16 cellular contexts compared by ENCODE assay signal in genomic region chr12:75666126-75666979, GRCh38.
A peak's percentile ranks its signal among the peaks of the same experiment; 100 is the strongest.
DNase-seq lines count a peak whose midpoint lies in the region; ATAC-seq, FAIRE-seq and TF ChIP-seq lines count a peak whose summit lies in the region.
"Had no signal": no experiment of that assay in that cellular context is flagged by ENCODE, and none has a peak within 500 bp of the region (broad histone marks: within the 10 kb centered on the region; RNA-seq: fewer than 3 reads in every experiment).

No MANE protein-coding gene starts in this region.

- peaks cover 16% of the 10 kb centered on the region for H3K4me1 ChIP-seq in body of pancreas
- peaks cover 44% of the 10 kb centered on the region for H3K4me1 ChIP-seq in HepG2 (ENCODE audit: insufficient read depth, low read length)
- no peaks in the 10 kb centered on the region for H3K4me1 ChIP-seq in uterus
- no peaks in the 10 kb centered on the region for H3K4me1 ChIP-seq in CD8-positive, alpha-beta T cell (ENCODE audit: insufficient read depth, low read length)
- H3K4me1 ChIP-seq: left lung, upper lobe of left lung had no signal

- H3K4me3 Mint-ChIP-seq in CD8-positive, alpha-beta T cell = no peak overlapping the region
- H3K4me3 Mint-ChIP-seq: T-helper 1 cell treated with Interleukin-12 subunit alpha and Interleukin-12 subunit beta and Interleukin-4 antibody, amounts not matched to agents 30 μg/mL and 1 μg/mL, for 36 hours had no signal

- ATAC-seq in body of pancreas (peak; percentile 81), HepG2 (peak; percentile 93)
- ATAC-seq in CD8-positive, alpha-beta T cell = no peak
- ATAC-seq: left lung, right cardiac atrium had no signal

- H4K20me1 ChIP-seq in HepG2 (ENCODE audit: insufficient read depth, low read length) = no peaks in the 10 kb centered on the region

- no peak overlapping the region for H3K27ac Mint-ChIP-seq in CD8-positive, alpha-beta T cell
- H3K27ac Mint-ChIP-seq: T-helper 1 cell treated with Interleukin-12 subunit alpha and Interleukin-12 subunit beta and Interleukin-4 antibody, amounts not matched to agents 30 μg/mL and 1 μg/mL, for 36 hours had no signal

- DNase-seq in HEK293T (ENCODE audit: extremely low spot score) (no peak), body of pancreas (peak in 1 of 4 donors; percentile 18), HepG2 (ENCODE audit: low spot score) (peak; percentile 97), uterus (no peak), NCI-H446 (lab: John Stamatoyannopoulos, UW) (no peak)
- no peak for DNase-seq in CD8-positive, alpha-beta T cell
- no peak for DNase-seq in activated CD4-positive, alpha-beta T cell treated with anti-CD3 and anti-CD28 coated beads for 48 hours
- DNase-seq: activated CD8-positive, alpha-beta memory T cell treated with anti-CD3 and anti-CD28 coated beads, Interleukin-2, amount 50 U/mL, for 48 hours; esophagus squamous epithelium; left lung; NCI-H187; right cardiac atrium; upper lobe of left lung had no signal

- peak overlapping the region in 3 of 4 donors; percentile 44 to 66 (median 57) for H3K27ac ChIP-seq in body of pancreas
- H3K27ac ChIP-seq in HepG2 (ENCODE audit: extremely low read length, insufficient read depth, low read length) = peak overlapping the region; percentile 99
- H3K27ac ChIP-seq in uterus = peak overlapping the region; percentile 61 to 65
- no peak overlapping the region for H3K27ac ChIP-seq in CD8-positive, alpha-beta T cell (ENCODE audit: low read depth, low read length)
- H3K27ac ChIP-seq: ascending aorta, esophagus squamous epithelium, left lung, upper lobe of left lung had no signal

- H3K9ac ChIP-seq in HepG2 (ENCODE audit: insufficient read depth, low read depth, low read length) = peak overlapping the region; percentile 72

- POLR2A ChIA-PET in HEK293T (lab: Yijun Ruan, JAX) = no interaction called here
- POLR2A ChIA-PET in HepG2 (lab: Yijun Ruan, JAX) = interaction anchor here (0.7 to 3.9 kb wide), 27 partner anchors 12 to 364 kb away, joined by 3 to 70 read pairs (median 5); partner anchors contain the start of genes KRR1 and PHLDA1
- POLR2A ChIA-PET in CD8-positive, alpha-beta T cell (lab: Charles Lee) = no interaction called here

- no peaks in the 10 kb centered on the region for H3K79me2 ChIP-seq in HepG2 (ENCODE audit: insufficient read depth, low read length)

- no peaks in the 10 kb centered on the region for H3K27me3 ChIP-seq in body of pancreas
- H3K27me3 ChIP-seq in HepG2 (ENCODE audit: control insufficient read depth in 1 of 2, insufficient read depth in 2 of 2, low read length in 2 of 2) = no peaks in the 10 kb centered on the region
- no peaks in the 10 kb centered on the region for H3K27me3 ChIP-seq in uterus
- H3K27me3 ChIP-seq in CD8-positive, alpha-beta T cell (ENCODE audit: insufficient read depth, low read length) = no peaks in the 10 kb centered on the region
- H3K27me3 ChIP-seq: ascending aorta, esophagus squamous epithelium, left lung, upper lobe of left lung had no signal

- H3K4me1 Mint-ChIP-seq in CD8-positive, alpha-beta T cell (ENCODE audit: low read depth) = no peaks in the 10 kb centered on the region

- FAIRE-seq in HepG2 (lab: Jason Lieb, UNC) = peak; percentile 91
- FAIRE-seq: GM18507 had no signal

- TF ChIP-seq POLR2A in body of pancreas (IDR thresholded peaks at IDR 0.05) (no peak), HepG2 (IDR thresholded peaks at IDR 0.05; ENCODE audit: insufficient read depth in 1 of 2, low read depth in 2 of 2, low read length in 2 of 2) (0 out of 4 replicates have a peak, but pooled peaks of 1 of the 2 experiments have one; percentile 28), uterus (IDR thresholded peaks at IDR 0.05) (no peak)

- H3K27me3 Mint-ChIP-seq in CD8-positive, alpha-beta T cell (ENCODE audit: low read depth) = no peaks in the 10 kb centered on the region

- BruUV-seq in HepG2 (replicated peaks; lab: Mats Ljungman, UMichigan) = no TSS peak

- H3K4me2 ChIP-seq in HepG2 (ENCODE audit: low read depth, low read length) = peak overlapping the region; percentile 81

- H3K4me3 ChIP-seq in body of pancreas = no peak overlapping the region
- H3K4me3 ChIP-seq in HepG2 (replicated peaks in 1 of 3; ENCODE audit: insufficient read depth in 1 of 3, low read depth in 2 of 3, low read length in 3 of 3) = peak overlapping the region; percentile 15 to 57 (median 50); a peak in 4 of 6 replicates
- H3K4me3 ChIP-seq in uterus = no peak overlapping the region
- no peak overlapping the region for H3K4me3 ChIP-seq in CD8-positive, alpha-beta T cell (ENCODE audit: low read depth, low read length)
- H3K4me3 ChIP-seq: ascending aorta, esophagus squamous epithelium, left lung, upper lobe of left lung had no signal

- no peaks in the 10 kb centered on the region for H3K9me3 ChIP-seq in body of pancreas
- H3K9me3 ChIP-seq in HepG2 (ENCODE audit: low read length) = no peaks in the 10 kb centered on the region
- H3K9me3 ChIP-seq in uterus = no peaks in the 10 kb centered on the region
- no peaks in the 10 kb centered on the region for H3K9me3 ChIP-seq in CD8-positive, alpha-beta T cell (ENCODE audit: low read length)
- H3K9me3 ChIP-seq: ascending aorta, esophagus squamous epithelium, left lung, upper lobe of left lung had no signal

- TF ChIP-seq RAD21 in HepG2 (CRISPR knock-in tag; IDR thresholded peaks at IDR 0.05) = peak; percentile 41; the same call in 1 of the 2 replicates

- TF ChIP-seq EP300 in HepG2 (IDR thresholded peaks at IDR 0.05; ENCODE audit: low read depth in 2 of 2, low read length in 2 of 2) (peak; percentile 94 to 100), HepG2 (CRISPR knock-in tag; IDR thresholded peaks at IDR 0.05; ENCODE audit: borderline replicate concordance) (peak; percentile 95)

- 31 to 35% methylated on average over 5 of the region's 5 CpGs for WGBS in body of pancreas, 2 donors
- WGBS in HepG2 (ENCODE audit: low lambda C conversion rate) = 0% methylated on average over 5 of the region's 5 CpGs

- CTCF ChIA-PET in HEK293T (lab: Yijun Ruan, JAX) (interaction anchor here (0.5 to 0.6 kb wide), 3 partner anchors 9 to 180 kb away, joined by 3 to 6 read pairs (median 5); no protein-coding TSS in a partner anchor), HepG2 (lab: Yijun Ruan, JAX; ENCODE audit: low intra/inter-chr PET ratio, low total read pairs) (no interaction called here)
- CTCF ChIA-PET in CD8-positive, alpha-beta T cell (lab: Charles Lee) = no interaction called here

- no peaks in the 10 kb centered on the region for H3K9me3 Mint-ChIP-seq in CD8-positive, alpha-beta T cell
- H3K9me3 Mint-ChIP-seq: T-helper 1 cell treated with Interleukin-12 subunit alpha and Interleukin-12 subunit beta and Interleukin-4 antibody, amounts not matched to agents 30 μg/mL and 1 μg/mL, for 36 hours had no signal

- H3K36me3 Mint-ChIP-seq in CD8-positive, alpha-beta T cell = no peaks in the 10 kb centered on the region

- intact Hi-C loops in body of pancreas (cut with DNase I) = no loop called here
- intact Hi-C loops in HepG2 (cut with micrococcal nuclease; ENCODE audit: unreplicated experiment) = loop anchor here (1.0 to 5.0 kb wide), 8 partner anchors 31 to 364 kb away; partner anchors contain the start of gene PHLDA1
- intact Hi-C loops in uterus (cut with DNase I; ENCODE audit: low total_unique reads) = no loop called here
- intact Hi-C loops in CD8-positive, alpha-beta T cell (cut with DNase I, micrococcal nuclease) = no loop called here

- TF ChIP-seq CTCF in body of pancreas (IDR thresholded peaks at IDR 0.05) = no peak
- TF ChIP-seq CTCF in HepG2 (CRISPR knock-in tag; IDR thresholded peaks at IDR 0.05) = no peak
- no peak for TF ChIP-seq CTCF in uterus (IDR thresholded peaks at IDR 0.05)
- no peak for TF ChIP-seq CTCF in CD8-positive, alpha-beta T cell (IDR thresholded peaks at IDR 0.05)

- in situ Hi-C loops in HepG2 (cut with HindIII; ENCODE audit: extremely low pct_ligation_motif_present, low pct_unique_long_range_greater_than_20kb) = no loop called here

- peak overlapping the region; percentile 76 for H2AFZ ChIP-seq in HepG2 (ENCODE audit: low read length)

- H3K36me3 ChIP-seq in body of pancreas (replicated peaks in 1 of 2; ENCODE audit: insufficient read depth in 1 of 2, low read depth in 2 of 2) = no peaks in the 10 kb centered on the region
- no peaks in the 10 kb centered on the region for H3K36me3 ChIP-seq in HepG2 (replicated peaks in 1 of 2; ENCODE audit: control insufficient read depth in 1 of 2, insufficient read depth in 2 of 2, low read length in 2 of 2)
- no peaks in the 10 kb centered on the region for H3K36me3 ChIP-seq in uterus
- H3K36me3 ChIP-seq in CD8-positive, alpha-beta T cell (ENCODE audit: insufficient read depth, low read length) = no peaks in the 10 kb centered on the region
- H3K36me3 ChIP-seq: ascending aorta, esophagus squamous epithelium, left lung, upper lobe of left lung had no signal

TF ChIP-seq in HEK293T, 16 proteins besides CTCF, POLR2A, EP300 and RAD21:
- TF ChIP-seq ZNF384 (IDR thresholded peaks at IDR 0.05) (peak; percentile 42; the same call in 1 of the 2 replicates), HDGF (IDR thresholded peaks at IDR 0.05; ENCODE audit: borderline replicate concordance) (no peak)
TF ChIP-seq in HEK293T: peak in this region for 1.

TF ChIP-seq in HepG2, 621 proteins besides CTCF, POLR2A, EP300 and RAD21 (continues in another document):
- no peak for TF ChIP-seq PHF5A (CRISPR knock-in tag; IDR thresholded peaks at IDR 0.05; ENCODE audit: low read depth, unreplicated experiment)
- TF ChIP-seq THAP9 (CRISPR knock-in tag; IDR thresholded peaks at IDR 0.05; ENCODE audit: borderline replicate concordance) = no peak
- TF ChIP-seq HOXD1 (CRISPR knock-in tag; IDR thresholded peaks at IDR 0.05) = peak; percentile 64; the same call in 1 of the 2 replicates
- no peak for TF ChIP-seq SP140L (CRISPR knock-in tag; IDR thresholded peaks at IDR 0.05; ENCODE audit: borderline replicate concordance)
- TF ChIP-seq ZNF460 (CRISPR knock-in tag; IDR thresholded peaks at IDR 0.05; ENCODE audit: borderline replicate concordance) = no peak

Comparison
In these comparisons a context has a peak if more than half of its experiments do, and no peak if none do; other contexts are left out.
1. H3K4me3 ChIP-seq: peak in HepG2 (3 of 3); none in body of pancreas (0 of 2), uterus (0 of 2) and CD8-positive, alpha-beta T cell (single experiment).